ENCODE assay signal across 2 cellular contexts in genomic region chr9:133333566-133333965, GRCh38.
TF ChIP-seq lines count a peak whose summit lies in the region.

No MANE protein-coding gene starts in this region.

TF ChIP-seq in H1, 55 proteins besides CTCF, POLR2A, EP300 and RAD21:
- no peak for TF ChIP-seq EZH2 (IDR thresholded peaks at IDR 0.05; ENCODE audit: low read depth, low read length, severe bottlenecking)
- TF ChIP-seq POU5F1 (IDR thresholded peaks at IDR 0.05; ENCODE audit: low read depth, low read length), result no peak
- TF ChIP-seq EGR1 (IDR thresholded peaks at IDR 0.05; ENCODE audit: borderline replicate concordance, low read depth, low read length), result no peak
- TF ChIP-seq RBBP5 (IDR thresholded peaks at IDR 0.05; ENCODE audit: borderline replicate concordance, low read depth, low read length), result no peak
- no peak for TF ChIP-seq CTBP2 (IDR thresholded peaks at IDR 0.05; ENCODE audit: borderline replicate concordance, insufficient read depth, insufficient read length, low read length)
- TF ChIP-seq, protein P1, sequence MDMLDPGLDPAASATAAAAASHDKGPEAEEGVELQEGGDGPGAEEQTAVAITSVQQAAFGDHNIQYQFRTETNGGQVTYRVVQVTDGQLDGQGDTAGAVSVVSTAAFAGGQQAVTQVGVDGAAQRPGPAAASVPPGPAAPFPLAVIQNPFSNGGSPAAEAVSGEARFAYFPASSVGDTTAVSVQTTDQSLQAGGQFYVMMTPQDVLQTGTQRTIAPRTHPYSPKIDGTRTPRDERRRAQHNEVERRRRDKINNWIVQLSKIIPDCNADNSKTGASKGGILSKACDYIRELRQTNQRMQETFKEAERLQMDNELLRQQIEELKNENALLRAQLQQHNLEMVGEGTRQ (IDR thresholded peaks at IDR 0.05; ENCODE audit: low read length), result no peak
- TF ChIP-seq RXRA (IDR thresholded peaks at IDR 0.05; ENCODE audit: insufficient read depth, low read depth, low read length), result no peak
- no peak for TF ChIP-seq CBX8 (IDR thresholded peaks at IDR 0.05; ENCODE audit: borderline replicate concordance, low read depth, low read length)
- no peak for TF ChIP-seq FOSL1 (IDR thresholded peaks at IDR 0.05; ENCODE audit: insufficient read depth, low read depth, low read length)
- no peak for TF ChIP-seq TEAD4 (IDR thresholded peaks at IDR 0.05; ENCODE audit: low read depth, low read length)
- no peak for TF ChIP-seq TCF12 (IDR thresholded peaks at IDR 0.05; ENCODE audit: low read depth, low read length)
- TF ChIP-seq KDM1A (IDR thresholded peaks at IDR 0.05; ENCODE audit: borderline replicate concordance, low read length), result no peak
- no peak for TF ChIP-seq RNF2 (IDR thresholded peaks at IDR 0.05; ENCODE audit: borderline replicate concordance, low read depth, low read length, missing control alignments, poor library complexity, severe bottlenecking)
- no peak for TF ChIP-seq CHD1 (IDR thresholded peaks at IDR 0.05; ENCODE audit: low read depth, low read length)
- no peak for TF ChIP-seq SUZ12 (IDR thresholded peaks at IDR 0.05; ENCODE audit: low read length)
- TF ChIP-seq CBX5 (IDR thresholded peaks at IDR 0.05; ENCODE audit: low read depth, low read length), result no peak
- no peak for TF ChIP-seq ZNF274 (IDR thresholded peaks at IDR 0.05; ENCODE audit: borderline replicate concordance, extremely low read depth, low read length)
- no peak for TF ChIP-seq JUN (IDR thresholded peaks at IDR 0.05; ENCODE audit: low read depth, low read length)
- no peak for TF ChIP-seq SAP30 (IDR thresholded peaks at IDR 0.05; ENCODE audit: insufficient read depth, insufficient replicate concordance, low read length)
- TF ChIP-seq MAFK (IDR thresholded peaks at IDR 0.05; ENCODE audit: low read depth, low read length), result no peak

TF ChIP-seq in SK-N-SH treated with all-trans-retinoic acid at 6 μM for 48 hours, 23 proteins besides CTCF, POLR2A, EP300 and RAD21:
- TF ChIP-seq OSR1 (CRISPR knock-in tag; IDR thresholded peaks at IDR 0.05), result no peak
- TF ChIP-seq CSRNP3 (CRISPR knock-in tag; IDR thresholded peaks at IDR 0.05), result no peak
- no peak for TF ChIP-seq ZNF70 (CRISPR knock-in tag; IDR thresholded peaks at IDR 0.05)
- no peak for TF ChIP-seq TSHZ2 (CRISPR knock-in tag; IDR thresholded peaks at IDR 0.05)
- TF ChIP-seq, protein P2, sequence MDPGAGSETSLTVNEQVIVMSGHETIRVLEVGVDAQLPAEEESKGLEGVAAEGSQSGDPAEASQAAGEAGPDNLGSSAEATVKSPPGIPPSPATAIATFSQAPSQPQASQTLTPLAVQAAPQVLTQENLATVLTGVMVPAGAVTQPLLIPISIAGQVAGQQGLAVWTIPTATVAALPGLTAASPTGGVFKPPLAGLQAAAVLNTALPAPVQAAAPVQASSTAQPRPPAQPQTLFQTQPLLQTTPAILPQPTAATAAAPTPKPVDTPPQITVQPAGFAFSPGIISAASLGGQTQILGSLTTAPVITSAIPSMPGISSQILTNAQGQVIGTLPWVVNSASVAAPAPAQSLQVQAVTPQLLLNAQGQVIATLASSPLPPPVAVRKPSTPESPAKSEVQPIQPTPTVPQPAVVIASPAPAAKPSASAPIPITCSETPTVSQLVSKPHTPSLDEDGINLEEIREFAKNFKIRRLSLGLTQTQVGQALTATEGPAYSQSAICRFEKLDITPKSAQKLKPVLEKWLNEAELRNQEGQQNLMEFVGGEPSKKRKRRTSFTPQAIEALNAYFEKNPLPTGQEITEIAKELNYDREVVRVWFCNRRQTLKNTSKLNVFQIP (CRISPR knock-in tag; IDR thresholded peaks at IDR 0.05; ENCODE audit: borderline replicate concordance, low read depth), result no peak
- TF ChIP-seq PATZ1 (CRISPR knock-in tag; IDR thresholded peaks at IDR 0.05; ENCODE audit: borderline replicate concordance), result no peak
- TF ChIP-seq ISL1 (CRISPR knock-in tag; IDR thresholded peaks at IDR 0.05), result no peak
- no peak for TF ChIP-seq ZFP30 (CRISPR knock-in tag; IDR thresholded peaks at IDR 0.05)
- TF ChIP-seq GLIS3 (CRISPR knock-in tag; IDR thresholded peaks at IDR 0.05), result no peak
- no peak for TF ChIP-seq ZNF8 (CRISPR knock-in tag; IDR thresholded peaks at IDR 0.05)
- no peak for TF ChIP-seq SNAI2 (CRISPR knock-in tag; IDR thresholded peaks at IDR 0.05)
- no peak for TF ChIP-seq TCF4 (CRISPR knock-in tag; IDR thresholded peaks at IDR 0.05; ENCODE audit: borderline replicate concordance)
- no peak for TF ChIP-seq ZFP3 (CRISPR knock-in tag; IDR thresholded peaks at IDR 0.05)
